In genomic region chr19:48415869-48416268, GRCh38 we compare ENCODE assay signal across 14 cellular contexts. TPM values are rescaled to one million over a fixed set of nuclear protein-coding genes. Genes with fewer than 3 reads are reported as not detected.
DNase-seq lines count a peak whose midpoint lies in the region; ATAC-seq and TF ChIP-seq lines count a peak whose summit lies in the region.
"Had no signal": no experiment of that assay in that cellular context is flagged by ENCODE, and none has a peak within 500 bp of the region (broad histone marks: within the 10 kb centered on the region; RNA-seq: fewer than 3 reads in every experiment).

No MANE protein-coding gene starts in this region.

- H3K27ac Mint-ChIP-seq in activated CD8-positive, alpha-beta T cell treated with anti-CD3 and anti-CD28 coated beads, Interleukin-2, amount 10 ng/mL, durations not matched to agents 7 days and 5 days, result no peak overlapping the region
- no peak overlapping the region for H3K27ac Mint-ChIP-seq in activated CD8-positive, alpha-beta T cell treated with anti-CD3 and anti-CD28 coated beads for 36 hours

- peaks cover 31% of the 10 kb centered on the region for H3K27me3 Mint-ChIP-seq in activated CD8-positive, alpha-beta T cell treated with anti-CD3 and anti-CD28 coated beads, Interleukin-2, amount 10 ng/mL, durations not matched to agents 7 days and 5 days (ENCODE audit: low read depth)
- H3K27me3 Mint-ChIP-seq in activated CD8-positive, alpha-beta T cell treated with anti-CD3 and anti-CD28 coated beads for 36 hours, result peaks cover 15% of the 10 kb centered on the region

- H3K36me3 ChIP-seq in DOHH2 (ENCODE audit: control insufficient read depth, low read length) (no peaks in the 10 kb centered on the region), tibial artery (no peaks in the 10 kb centered on the region)
- H3K36me3 ChIP-seq: gastrocnemius medialis had no signal

- in situ Hi-C loops in KBM-7 (cut with MboI; ENCODE audit: low pct_unique_long_range_greater_than_20kb, low sequenced_read_pairs), result no loop called here

- no peak for ATAC-seq in activated CD8-positive, alpha-beta T cell treated with anti-CD3 and anti-CD28 coated beads, Interleukin-2, amount 10 ng/mL, durations not matched to agents 7 days and 5 days
- no peak for ATAC-seq in activated CD8-positive, alpha-beta T cell treated with anti-CD3 and anti-CD28 coated beads for 36 hours

- intact Hi-C loops in activated CD8-positive, alpha-beta T cell treated with anti-CD3 and anti-CD28 coated beads for 36 hours (cut with micrococcal nuclease), result no loop called here
- intact Hi-C loops in tibial artery (cut with DNase I; ENCODE audit: low total_unique reads), result no loop called here

- H3K36me3 Mint-ChIP-seq in activated CD8-positive, alpha-beta T cell treated with anti-CD3 and anti-CD28 coated beads, Interleukin-2, amount 10 ng/mL, durations not matched to agents 7 days and 5 days (ENCODE audit: low read depth), result no peaks in the 10 kb centered on the region
- no peaks in the 10 kb centered on the region for H3K36me3 Mint-ChIP-seq in activated CD8-positive, alpha-beta T cell treated with anti-CD3 and anti-CD28 coated beads for 36 hours (ENCODE audit: low read depth)

- CTCF ChIA-PET in activated CD8-positive, alpha-beta T cell treated with anti-CD3 and anti-CD28 coated beads, Interleukin-2, amount 10 ng/mL, durations not matched to agents 7 days and 5 days (lab: Charles Lee), result interaction anchor here (1.0 kb wide), 1 partner anchor 25 kb away, joined by 5 read pairs; the partner anchor contains the start of gene KDELR1
- CTCF ChIA-PET in activated CD8-positive, alpha-beta T cell treated with anti-CD3 and anti-CD28 coated beads for 36 hours (lab: Charles Lee), result no interaction called here

- H3F3A ChIP-seq in DOHH2 (ENCODE audit: control insufficient read depth, insufficient read depth), result no peaks in the 10 kb centered on the region

- no peak for DNase-seq in activated CD8-positive, alpha-beta T cell treated with anti-CD3 and anti-CD28 coated beads, Interleukin-2, amount 10 ng/mL, durations not matched to agents 7 days and 5 days
- DNase-seq in activated CD8-positive, alpha-beta T cell treated with anti-CD3 and anti-CD28 coated beads for 36 hours, result no peak
- DNase-seq in coronary artery (ENCODE audit: low spot score), result no peak
- no peak for DNase-seq in retinal pigment epithelial cell (ENCODE audit: low read depth)
- DNase-seq in KBM-7, result no peak
- no peak for DNase-seq in tibial artery
- DNase-seq in NCI-H524 (lab: John Stamatoyannopoulos, UW), result no peak
- DNase-seq: NCI-H2081 treated with DMSO at 0.1 percent for 48 hours had no signal

- H3K27me3 ChIP-seq in DOHH2 (ENCODE audit: control insufficient read depth, low read length) (peaks cover 11% of the 10 kb centered on the region), tibial artery (peaks cover 0 to 46% of the 10 kb centered on the region in 2 donors)

- peak overlapping the region; percentile 37; the same call in 1 of the 2 replicates for H3K4me2 ChIP-seq in DOHH2 (ENCODE audit: low read length)

- no peak overlapping the region for H3K27ac ChIP-seq in DOHH2 (ENCODE audit: low read depth, low read length)
- no peak overlapping the region for H3K27ac ChIP-seq in coronary artery
- no peak overlapping the region for H3K27ac ChIP-seq in tibial artery
- H3K27ac ChIP-seq: gastrocnemius medialis had no signal

- no peak for TF ChIP-seq CTCF in activated CD8-positive, alpha-beta T cell treated with anti-CD3 and anti-CD28 coated beads for 36 hours (IDR thresholded peaks at IDR 0.05)
- TF ChIP-seq CTCF in DOHH2 (IDR thresholded peaks at IDR 0.05; ENCODE audit: low read depth, low read length, poor library complexity, severe bottlenecking) (no peak), coronary artery (IDR thresholded peaks at IDR 0.05) (no peak), retinal pigment epithelial cell (conservative IDR thresholded peaks at IDR 0.05; ENCODE audit: low read depth, low read length) (no peak), tibial artery (IDR thresholded peaks at IDR 0.05) (no peak)

- H3K4me1 Mint-ChIP-seq in activated CD8-positive, alpha-beta T cell treated with anti-CD3 and anti-CD28 coated beads, Interleukin-2, amount 10 ng/mL, durations not matched to agents 7 days and 5 days (ENCODE audit: low read depth), result peaks cover 38% of the 10 kb centered on the region
- H3K4me1 Mint-ChIP-seq in activated CD8-positive, alpha-beta T cell treated with anti-CD3 and anti-CD28 coated beads for 36 hours (ENCODE audit: low read depth), result peaks cover 24% of the 10 kb centered on the region

- H4K20me1 ChIP-seq in DOHH2 (ENCODE audit: control insufficient read depth, insufficient read depth, low read depth, low read length), result no peaks in the 10 kb centered on the region

- no peaks in the 10 kb centered on the region for H3K79me2 ChIP-seq in DOHH2 (ENCODE audit: control insufficient read depth, low read length)

- POLR2A ChIA-PET in activated CD8-positive, alpha-beta T cell treated with anti-CD3 and anti-CD28 coated beads, Interleukin-2, amount 10 ng/mL, durations not matched to agents 7 days and 5 days (lab: Charles Lee), result no interaction called here
- POLR2A ChIA-PET in activated CD8-positive, alpha-beta T cell treated with anti-CD3 and anti-CD28 coated beads for 36 hours (lab: Charles Lee), result no interaction called here

- H3K9me3 Mint-ChIP-seq in activated CD8-positive, alpha-beta T cell treated with anti-CD3 and anti-CD28 coated beads, Interleukin-2, amount 10 ng/mL, durations not matched to agents 7 days and 5 days (ENCODE audit: insufficient read depth), result no peaks in the 10 kb centered on the region
- no peaks in the 10 kb centered on the region for H3K9me3 Mint-ChIP-seq in activated CD8-positive, alpha-beta T cell treated with anti-CD3 and anti-CD28 coated beads for 36 hours

- H3K4me1 ChIP-seq in DOHH2 (ENCODE audit: control insufficient read depth, low read length), result peaks cover 17% of the 10 kb centered on the region
- peaks cover 0 to 16% (median 6%) of the 10 kb centered on the region in 4 donors for H3K4me1 ChIP-seq in tibial artery

- H3K9me3 ChIP-seq in DOHH2 (ENCODE audit: control insufficient read depth, insufficient read depth, low read length), result no peaks in the 10 kb centered on the region
- H3K9me3 ChIP-seq in tibial artery, result no peaks in the 10 kb centered on the region
- H3K9me3 ChIP-seq: gastrocnemius medialis had no signal

- no peaks in the 10 kb centered on the region for H3K9me2 ChIP-seq in DOHH2 (replicated peaks; ENCODE audit: control insufficient read depth, low read length)

- H3K4me3 Mint-ChIP-seq in activated CD8-positive, alpha-beta T cell treated with anti-CD3 and anti-CD28 coated beads, Interleukin-2, amount 10 ng/mL, durations not matched to agents 7 days and 5 days, result peak overlapping the region; percentile 22
- no peak overlapping the region for H3K4me3 Mint-ChIP-seq in activated CD8-positive, alpha-beta T cell treated with anti-CD3 and anti-CD28 coated beads for 36 hours

- no peak overlapping the region for H3K4me3 ChIP-seq in DOHH2 (ENCODE audit: low read length)
- peak overlapping the region; percentile 47 for H3K4me3 ChIP-seq in coronary artery
- H3K4me3 ChIP-seq in retinal pigment epithelial cell (ENCODE audit: low read length), result peak overlapping the region; percentile 30
- peak overlapping the region in 1 of 2 donors; percentile 22 for H3K4me3 ChIP-seq in tibial artery

RNA-seq across cellular contexts. Expression of gene GRIN2D, which starts 22.4 kb away (rescaled TPM):
- total RNA-seq in activated CD8-positive, alpha-beta T cell treated with anti-CD3 and anti-CD28 coated beads, Interleukin-2, amount 10 ng/mL, durations not matched to agents 7 days and 5 days, result under 1 TPM; 0.05 to 0.08 TPM
- total RNA-seq in activated CD8-positive, alpha-beta T cell treated with anti-CD3 and anti-CD28 coated beads for 36 hours, result under 1 TPM; 0.13 to 0.18 TPM

RNA-seq across cellular contexts. Expression of gene KDELR1, which starts 24.5 kb away (rescaled TPM):
- 10 to 100 TPM; 70.3 to 71.3 TPM for total RNA-seq in activated CD8-positive, alpha-beta T cell treated with anti-CD3 and anti-CD28 coated beads, Interleukin-2, amount 10 ng/mL, durations not matched to agents 7 days and 5 days
- 10 to 100 TPM; 66.3 to 66.7 TPM for total RNA-seq in activated CD8-positive, alpha-beta T cell treated with anti-CD3 and anti-CD28 coated beads for 36 hours

RNA-seq across cellular contexts. Expression of gene GRWD1, which starts 29.9 kb away (rescaled TPM):
- 10 to 100 TPM; 46.4 to 50.4 TPM for total RNA-seq in activated CD8-positive, alpha-beta T cell treated with anti-CD3 and anti-CD28 coated beads, Interleukin-2, amount 10 ng/mL, durations not matched to agents 7 days and 5 days
- 10 to 100 TPM; 49.4 to 50.1 TPM for total RNA-seq in activated CD8-positive, alpha-beta T cell treated with anti-CD3 and anti-CD28 coated beads for 36 hours

RNA-seq across cellular contexts. Expression of gene KCNJ14, which starts 39.5 kb away (rescaled TPM):
- 1 to 10 TPM; 1.4 to 1.5 TPM for total RNA-seq in activated CD8-positive, alpha-beta T cell treated with anti-CD3 and anti-CD28 coated beads, Interleukin-2, amount 10 ng/mL, durations not matched to agents 7 days and 5 days
- total RNA-seq in activated CD8-positive, alpha-beta T cell treated with anti-CD3 and anti-CD28 coated beads for 36 hours, result 1 to 10 TPM; 1.3 to 1.5 TPM

RNA-seq across cellular contexts. Expression of gene SYNGR4, which starts 51.7 kb away (rescaled TPM):
- total RNA-seq in activated CD8-positive, alpha-beta T cell treated with anti-CD3 and anti-CD28 coated beads, Interleukin-2, amount 10 ng/mL, durations not matched to agents 7 days and 5 days, result not detected
- under 1 TPM in 1 of 2 experiments, not detected in 1; 0.38 TPM for total RNA-seq in activated CD8-positive, alpha-beta T cell treated with anti-CD3 and anti-CD28 coated beads for 36 hours
- total RNA-seq: bronchial epithelial cell; gastrocnemius medialis; RPMI7951; T-helper 1 cell treated with Interleukin-12 subunit alpha and Interleukin-12 subunit beta and Interleukin-4 antibody, amounts not matched to agents 30 ng/mL and 1 ng/mL, for 36 hours; urinary bladder had no signal
